ENCODE assay signal across 1 cellular context in the genomic region with DNA sequence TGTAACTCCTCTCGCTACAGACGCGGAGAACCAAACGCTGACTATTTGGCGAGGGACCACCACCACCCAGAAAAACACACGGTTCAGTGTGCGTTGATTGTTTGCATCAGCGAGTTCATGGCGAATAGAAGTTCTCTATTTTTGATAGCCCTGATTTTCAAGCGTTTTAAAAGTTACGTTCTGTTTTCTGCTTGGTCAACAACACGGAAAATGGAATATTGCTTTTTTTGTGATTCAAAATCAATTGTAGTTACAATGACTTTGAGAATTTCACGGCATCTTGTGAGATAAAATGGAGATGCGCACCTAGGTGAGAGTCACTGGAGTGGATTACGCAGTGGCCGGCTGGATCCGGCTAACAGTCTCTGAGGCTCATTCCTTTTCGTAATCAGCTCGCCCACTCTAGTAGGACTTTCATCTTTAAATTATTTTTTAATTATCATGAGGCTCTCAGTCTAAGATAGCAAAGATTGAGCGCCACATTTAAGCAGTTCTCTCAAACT.
TF ChIP-seq lines count a peak whose summit lies in the region.

No MANE protein-coding gene starts in this region.

TF ChIP-seq in HCT116, 20 proteins besides CTCF, POLR2A, EP300 and RAD21 (continued from another document):
- TF ChIP-seq EZH2 (IDR thresholded peaks at IDR 0.05) (no peak), ELF1 (IDR thresholded peaks at IDR 0.05; ENCODE audit: borderline replicate concordance, low read depth) (no peak), MAX (IDR thresholded peaks at IDR 0.05) (no peak), FOSL1 (IDR thresholded peaks at IDR 0.05; ENCODE audit: low read depth) (no peak), POLR2AphosphoS5 (IDR thresholded peaks at IDR 0.05; ENCODE audit: low read depth, low read length) (no peak), ZFX (IDR thresholded peaks at IDR 0.05) (no peak), SRF (IDR thresholded peaks at IDR 0.05; ENCODE audit: low read depth) (no peak), EZH2phosphoT487 (IDR thresholded peaks at IDR 0.05; ENCODE audit: borderline replicate concordance) (no peak)
